ENCODE assay signal across 12 cellular contexts in genomic region chr15:28919679-28920655, GRCh38. TPM values are rescaled to one million over a fixed set of nuclear protein-coding genes. Genes with fewer than 3 reads are reported as not detected.
DNase-seq lines count a peak whose midpoint lies in the region; ATAC-seq and TF ChIP-seq lines count a peak whose summit lies in the region.
"Had no signal": no experiment of that assay in that cellular context is flagged by ENCODE, and none has a peak within 500 bp of the region (broad histone marks: within the 10 kb centered on the region; RNA-seq: fewer than 3 reads in every experiment).

No MANE protein-coding gene starts in this region.

- peak overlapping the region; percentile 34; the same call in 1 of the 2 replicates for H3K9ac ChIP-seq in OCI-LY3 (ENCODE audit: low read length)

- no peaks in the 10 kb centered on the region for H3K27me3 Mint-ChIP-seq in effector memory CD8-positive, alpha-beta T cell

- peaks cover 34 to 38% of the 10 kb centered on the region in 2 donors for H3K4me1 Mint-ChIP-seq in effector memory CD8-positive, alpha-beta T cell (ENCODE audit: low read depth in 2 of 2)
- H3K4me1 Mint-ChIP-seq: nephron had no signal

- WGBS in thymus = 49% methylated on average over 13 of the region's 13 CpGs

- no peaks in the 10 kb centered on the region for H4K20me1 ChIP-seq in OCI-LY3 (ENCODE audit: insufficient read depth, low read length)

- peak overlapping the region; percentile 13 to 71 for H3K27ac Mint-ChIP-seq in effector memory CD8-positive, alpha-beta T cell
- H3K27ac Mint-ChIP-seq: nephron had no signal

- ATAC-seq in effector memory CD8-positive, alpha-beta T cell (replicated peaks) = peak; percentile 47
- ATAC-seq in HG02678 (IDR thresholded peaks at IDR 0.05; ENCODE audit: unreplicated experiment) = no peak
- ATAC-seq: foreskin keratinocyte had no signal

- H3K9me3 ChIP-seq in OCI-LY3 (ENCODE audit: insufficient read depth, low read length) (no peaks in the 10 kb centered on the region), thymus (ENCODE audit: control insufficient read depth) (no peaks in the 10 kb centered on the region)

- TF ChIP-seq CTCF in OCI-LY3 (IDR thresholded peaks at IDR 0.05; ENCODE audit: low read depth, low read length) = no peak

- peak overlapping the region; percentile 49 to 81 for H3K4me3 Mint-ChIP-seq in effector memory CD8-positive, alpha-beta T cell
- H3K4me3 Mint-ChIP-seq: nephron had no signal

- no peaks in the 10 kb centered on the region for H3K9me3 Mint-ChIP-seq in effector memory CD8-positive, alpha-beta T cell
- H3K9me3 Mint-ChIP-seq: nephron had no signal

- in situ Hi-C loops in ACHN (cut with HindIII; ENCODE audit: low pct_ligation_motif_present, low pct_unique_long_range_greater_than_20kb, low sequenced_read_pairs) = no loop called here

- DNase-seq in activated effector memory CD4-positive, alpha-beta T cell treated with anti-CD3 and anti-CD28 coated beads, Interleukin-2, amount 50 U/mL, for 16 hours = peak; percentile 58
- DNase-seq in activated effector memory CD4-positive, alpha-beta T cell treated with Interleukin-2 at 50 U/mL for 16 hours = no peak
- DNase-seq in effector memory CD8-positive, alpha-beta T cell = no peak
- no peak for DNase-seq in SK-N-DZ (ENCODE audit: low spot score)
- no peak for DNase-seq in ACHN
- DNase-seq: foreskin keratinocyte, NCI-H1436, T1000 had no signal

- no peak overlapping the region for H3K27ac ChIP-seq in OCI-LY3 (ENCODE audit: low read length)
- peak overlapping the region; percentile 43 for H3K27ac ChIP-seq in thymus (ENCODE audit: low read depth)
- H3K27ac ChIP-seq: foreskin keratinocyte had no signal

- no peaks in the 10 kb centered on the region for H3K27me3 ChIP-seq in OCI-LY3 (ENCODE audit: low read depth, low read length)
- H3K27me3 ChIP-seq in thymus (ENCODE audit: control insufficient read depth, insufficient read depth) = no peaks in the 10 kb centered on the region
- H3K27me3 ChIP-seq: foreskin keratinocyte had no signal

- H3K36me3 Mint-ChIP-seq in effector memory CD8-positive, alpha-beta T cell (ENCODE audit: insufficient read depth) = no peaks in the 10 kb centered on the region

- H3K36me3 ChIP-seq in OCI-LY3 (replicated peaks; ENCODE audit: low read depth, low read length) (no peaks in the 10 kb centered on the region), thymus (ENCODE audit: control insufficient read depth, insufficient read depth) (peaks cover 4% of the 10 kb centered on the region)

- H3K4me1 ChIP-seq in OCI-LY3 (ENCODE audit: low read length) (peaks cover 61% of the 10 kb centered on the region), thymus (ENCODE audit: control insufficient read depth, insufficient read depth, low read length) (peaks cover 35% of the 10 kb centered on the region)
- H3K4me1 ChIP-seq: foreskin keratinocyte had no signal

- no peaks in the 10 kb centered on the region for H3K79me2 ChIP-seq in OCI-LY3 (ENCODE audit: low read length)

- H3K4me3 ChIP-seq in OCI-LY3 (ENCODE audit: low read length) = peak overlapping the region; percentile 42
- no peak overlapping the region for H3K4me3 ChIP-seq in thymus (ENCODE audit: low read length)

- H2AFZ ChIP-seq in OCI-LY3 (ENCODE audit: low read depth, low read length) = peak overlapping the region; percentile 72

- H3K4me2 ChIP-seq in OCI-LY3 (ENCODE audit: low read length) = peak overlapping the region; percentile 62

RNA-seq across cellular contexts. Expression of gene APBA2, which starts 34.2 kb away (rescaled TPM):
- polyA plus RNA-seq in thymus = 15.3 TPM
- polyA plus RNA-seq in SK-N-DZ (2014; cell fraction: cytosol; rRNA removed) = 108 and 110 TPM in 2 replicates
- polyA plus RNA-seq in SK-N-DZ (2014; cell fraction: nucleus; rRNA removed) = 124 and 132 TPM in 2 replicates
